In genomic region chr6:79798841-79799240, GRCh38 we compare ENCODE assay signal across 19 cellular contexts.
"Had no signal": no experiment of that assay in that cellular context is flagged by ENCODE, and none has a peak within 500 bp of the region (broad histone marks: within the 10 kb centered on the region; RNA-seq: fewer than 3 reads in every experiment).

No MANE protein-coding gene starts in this region.

- H3K9me3 ChIP-seq: SK-N-SH had no signal

- H3K9ac ChIP-seq: SK-N-SH had no signal

- H3K27ac ChIP-seq: RWPE1 had no signal

- DNase-seq: KBM-7, NCI-H1105, NCI-H1417, NCI-H1436 treated with DMSO at 0.1 percent for 48 hours, NCI-H1694, NCI-H187 treated with DMSO at 0.1 percent for 48 hours, NCI-H2029 treated with DMSO at 0.1 percent for 48 hours, NCI-H2171, NCI-H226, NCI-H446, NCI-H510A, NCI-H524 treated with DMSO at 0.1 percent for 48 hours, NCI-H69, NCI-H774, PC-3, SHP77, SK-N-SH had no signal

- H3K4me2 ChIP-seq: SK-N-SH had no signal

- ATAC-seq: Panc1, PC-3 had no signal
